ENCODE assay signal across 8 cellular contexts in the genomic region with DNA sequence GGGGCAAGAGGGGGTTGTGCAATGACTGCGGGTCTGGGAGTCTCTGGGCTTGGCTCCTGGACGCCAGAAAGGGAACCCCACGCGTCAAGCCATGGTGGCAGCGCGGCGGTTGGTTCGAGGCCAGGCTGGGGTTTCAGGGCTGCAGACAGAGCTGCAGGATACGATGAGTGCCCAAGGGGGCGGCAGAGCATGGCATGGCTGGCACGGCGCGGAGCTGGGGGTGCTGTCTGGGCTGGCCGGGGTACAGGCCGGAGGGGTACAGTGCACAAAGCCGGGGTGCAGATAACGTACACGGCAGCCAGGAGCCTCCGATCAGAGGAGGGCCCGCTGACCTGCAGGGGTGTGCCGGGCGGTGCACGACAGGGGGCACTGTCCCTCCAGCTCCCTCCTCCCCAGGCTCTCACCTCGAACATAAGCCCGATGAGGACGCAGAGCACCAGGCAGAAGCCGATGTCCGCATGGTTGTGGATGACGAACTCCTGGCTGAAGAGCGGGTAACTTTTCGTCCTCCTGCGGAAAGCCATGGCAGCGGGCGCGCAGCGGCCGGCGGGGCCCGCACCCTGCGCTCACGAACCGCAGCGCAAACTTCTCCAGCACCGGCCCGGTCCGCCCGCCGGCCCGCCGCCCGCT. TPM values are rescaled to one million over a fixed set of nuclear protein-coding genes. Genes with fewer than 3 reads are reported as not detected.
DNase-seq lines count a peak whose midpoint lies in the region; ATAC-seq and TF ChIP-seq lines count a peak whose summit lies in the region.

No MANE protein-coding gene starts in this region.

- H3K27ac Mint-ChIP-seq in stimulated activated naive CD8-positive, alpha-beta T cell treated with anti-CD3 and anti-CD28 coated beads, Interleukin-15, Interleukin-2, amounts not matched to agents 100 ng/mL and 50 ng/mL, for 24 hours, result peak overlapping the region; percentile 43

- H3K36me3 Mint-ChIP-seq in stimulated activated naive CD8-positive, alpha-beta T cell treated with anti-CD3 and anti-CD28 coated beads, Interleukin-15, Interleukin-2, amounts not matched to agents 100 ng/mL and 50 ng/mL, for 24 hours (ENCODE audit: low read depth), result no peaks in the 10 kb centered on the region

- peak overlapping the region; percentile 49 for H3K4me3 ChIP-seq in BE2C (ENCODE audit: low read depth, low read length)

- H3K4me3 Mint-ChIP-seq in stimulated activated naive CD8-positive, alpha-beta T cell treated with anti-CD3 and anti-CD28 coated beads, Interleukin-15, Interleukin-2, amounts not matched to agents 100 ng/mL and 50 ng/mL, for 24 hours, result peak overlapping the region; percentile 76

- H3K9me3 ChIP-seq in BE2C, result no peaks in the 10 kb centered on the region

- H3K27me3 Mint-ChIP-seq in stimulated activated naive CD8-positive, alpha-beta T cell treated with anti-CD3 and anti-CD28 coated beads, Interleukin-15, Interleukin-2, amounts not matched to agents 100 ng/mL and 50 ng/mL, for 24 hours, result no peaks in the 10 kb centered on the region

- no peaks in the 10 kb centered on the region for H3K27me3 ChIP-seq in BE2C

- TF ChIP-seq CTCF in BE2C (IDR thresholded peaks at IDR 0.05; ENCODE audit: low read depth, low read length), result peak; percentile 68

- ATAC-seq in GM18868 (IDR thresholded peaks at IDR 0.05; ENCODE audit: unreplicated experiment), result peak; percentile 54
- peak; percentile 58 for ATAC-seq in HG03103 (IDR thresholded peaks at IDR 0.05; ENCODE audit: low read depth, unreplicated experiment)

- peaks cover 17% of the 10 kb centered on the region for H3K4me1 ChIP-seq in BE2C

- H3K36me3 ChIP-seq in BE2C, result no peaks in the 10 kb centered on the region

- no peaks in the 10 kb centered on the region for H3K9me3 Mint-ChIP-seq in stimulated activated naive CD8-positive, alpha-beta T cell treated with anti-CD3 and anti-CD28 coated beads, Interleukin-15, Interleukin-2, amounts not matched to agents 100 ng/mL and 50 ng/mL, for 24 hours

- DNase-seq in BE2C (peak; percentile 74), NCI-H82 (lab: John Stamatoyannopoulos, UW) (peak; percentile 88), erythroblast (lab: John Stamatoyannopoulos, UW) (peak; percentile 87 to 90), myocyte (ENCODE audit: low read depth) (peak; percentile 82)
- DNase-seq in activated CD8-positive, alpha-beta memory T cell treated with anti-CD3 and anti-CD28 coated beads for 4 hours (ENCODE audit: low read depth in 2 of 2), result peak; percentile 25 to 27

- H3K4me1 Mint-ChIP-seq in stimulated activated naive CD8-positive, alpha-beta T cell treated with anti-CD3 and anti-CD28 coated beads, Interleukin-15, Interleukin-2, amounts not matched to agents 100 ng/mL and 50 ng/mL, for 24 hours (ENCODE audit: low read depth), result peaks cover 49% of the 10 kb centered on the region

- TF ChIP-seq POLR2A in erythroblast (IDR thresholded peaks at IDR 0.05; ENCODE audit: low read length), result peak; percentile 60

RNA-seq across cellular contexts. Expression of a gene that starts 0.4 kb away (rescaled TPM):
- 5.0 TPM for polyA plus RNA-seq in BE2C (2012; ENCODE audit: insufficient read depth, insufficient read length, low read depth)
- total RNA-seq in myocyte, result 70.0 and 81.3 TPM in 2 replicates
- 110 TPM for polyA plus RNA-seq in myocyte (2012)

Comparison
In these comparisons a context has a peak if more than half of its experiments do, and no peak if none do; other contexts are left out.
1. Peak in every context shown above with its lines: DNase-seq, ATAC-seq and H3K4me3 ChIP-seq.
2. DNase-seq: peak in every context shown above with its lines; median percentile 88 in erythroblast; 88 in NCI-H82; 82 in myocyte; 74 in BE2C; 26 in activated CD8-positive, alpha-beta memory T cell treated with anti-CD3 and anti-CD28 coated beads for 4 hours.